In the genomic region with DNA sequence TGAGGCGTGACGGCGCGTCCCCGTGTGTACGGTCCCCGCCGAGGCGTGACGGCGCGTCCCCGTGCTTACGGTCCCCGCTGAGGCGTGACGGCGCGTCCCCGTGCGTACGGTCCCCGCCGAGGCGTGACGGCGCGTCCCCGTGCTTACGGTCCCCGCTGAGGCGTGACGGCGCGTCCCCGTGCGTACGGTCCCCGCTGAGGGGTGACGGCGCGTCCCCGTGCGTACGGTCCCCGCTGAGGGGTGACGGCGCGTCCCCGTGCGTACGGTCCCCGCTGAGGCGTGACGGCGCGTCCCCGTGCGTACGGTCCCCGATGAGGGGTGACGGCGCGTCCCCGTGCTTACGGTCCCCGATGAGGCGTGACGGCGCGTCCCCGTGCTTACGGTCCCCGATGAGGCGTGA, we compare ENCODE assay signal across 11 cellular contexts. TPM values are rescaled to one million over a fixed set of nuclear protein-coding genes. Genes with fewer than 3 reads are reported as not detected.
"Had no signal": no experiment of that assay in that cellular context is flagged by ENCODE, and none has a peak within 500 bp of the region (broad histone marks: within the 10 kb centered on the region; RNA-seq: fewer than 3 reads in every experiment).

No MANE protein-coding gene starts in this region.

RNA-seq across cellular contexts. Expression of a gene that starts 20.5 kb away (rescaled TPM):
- total RNA-seq: activated CD4-positive, alpha-beta memory T cell treated with anti-CD3 and anti-CD28 coated beads, Interleukin-2, amount 10 ng/mL, durations not matched to agents 7 days and 5 days; activated CD4-positive, alpha-beta T cell treated with anti-CD3 and anti-CD28 coated beads for 36 hours; activated CD4-positive, alpha-beta T cell treated with anti-CD3 and anti-CD28 coated beads, Interleukin-2, amount 10 ng/mL, durations not matched to agents 7 days and 5 days; activated CD8-positive, alpha-beta T cell treated with anti-CD3 and anti-CD28 coated beads, Interleukin-2, amount 10 ng/mL, durations not matched to agents 7 days and 5 days; activated T-helper 2 cell treated with anti-CD3 and anti-CD28 coated beads, Interferon-gamma antibody, Interleukin-2, Interleukin-4, amounts not matched to agents 10 μg/mL and 5 μg/mL and 100 μg/mL, durations not matched to agents 14 hours and 24 hours and 36 hours; ascending aorta; cardiac septum; cerebellum; T-helper 17 cell; T-helper 2 cell treated with Interferon-gamma antibody and Interleukin-4, amounts not matched to agents 100 ng/mL and 5 ng/mL, for 36 hours; WTC11 had no signal
